In the genomic region with DNA sequence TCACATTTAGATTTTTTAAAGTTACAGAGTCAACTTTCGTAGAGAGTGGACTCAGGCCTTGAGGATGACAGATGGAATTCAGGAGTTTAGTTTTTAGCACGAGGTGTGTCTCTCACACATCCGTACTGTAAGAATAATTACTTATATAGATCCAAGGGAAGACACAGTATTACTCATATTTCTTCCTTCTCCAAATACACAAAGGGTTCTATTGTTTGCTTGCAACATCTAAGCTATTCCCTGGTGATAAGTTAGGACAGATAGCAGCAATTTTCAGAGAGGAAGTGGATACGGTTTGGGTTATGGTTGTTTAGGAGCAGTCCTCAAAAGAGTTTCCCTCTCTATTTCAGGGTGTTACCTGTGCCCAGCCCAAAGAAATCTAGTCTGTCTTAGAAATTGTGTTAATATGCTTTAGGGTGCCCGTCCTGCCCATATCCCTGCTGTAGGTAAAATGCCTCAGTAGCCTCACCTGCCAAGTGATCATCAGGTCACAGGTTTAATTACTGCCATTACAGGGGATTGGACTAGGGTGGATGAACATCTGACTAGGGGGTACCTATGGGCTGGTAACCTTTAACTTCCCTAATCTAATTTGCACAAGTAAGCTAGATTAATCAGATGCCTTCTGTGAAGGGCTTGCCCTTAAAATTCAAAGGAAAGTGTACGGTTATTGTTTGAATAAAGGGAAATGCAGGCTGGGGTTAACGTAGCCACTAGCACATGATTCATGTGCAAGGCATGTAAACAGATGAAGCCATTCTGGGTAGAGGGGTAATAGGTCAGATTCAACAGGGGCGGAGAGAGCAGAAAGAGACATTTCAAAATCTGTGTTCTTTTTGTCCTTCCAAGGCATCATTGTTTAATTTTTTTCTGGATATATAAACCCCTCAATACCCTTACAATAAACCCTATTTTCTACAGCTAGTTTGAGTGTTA, we compare ENCODE assay signal across 11 cellular contexts. TPM values are rescaled to one million over a fixed set of nuclear protein-coding genes. Genes with fewer than 3 reads are reported as not detected.
DNase-seq lines count a peak whose midpoint lies in the region; ATAC-seq and TF ChIP-seq lines count a peak whose summit lies in the region.
"Had no signal": no experiment of that assay in that cellular context is flagged by ENCODE, and none has a peak within 500 bp of the region (broad histone marks: within the 10 kb centered on the region; RNA-seq: fewer than 3 reads in every experiment).

No MANE protein-coding gene starts in this region.

- no peak overlapping the region for H3K27ac Mint-ChIP-seq in CD8-positive, alpha-beta memory T cell
- H3K27ac Mint-ChIP-seq: activated naive CD4-positive, alpha-beta T cell treated with anti-CD3 and anti-CD28 coated beads for 36 hours had no signal

- peak; percentile 27 for DNase-seq in NCI-H82 (lab: John Stamatoyannopoulos, UW)
- DNase-seq in NCI-H82 treated with DMSO at 0.1 percent for 48 hours (lab: John Stamatoyannopoulos, UW; ENCODE audit: unreplicated experiment): no peak
- peak; percentile 30 to 83 for DNase-seq in SW 1271 (lab: John Stamatoyannopoulos, UW)
- DNase-seq in glomerular endothelial cell (ENCODE audit: extremely low read depth, low read depth, low spot score): peak; percentile 62
- DNase-seq in suprapubic skin (ENCODE audit: low spot score in 2 of 2): no peak
- no peak for DNase-seq in AML-193 (lab: John Stamatoyannopoulos, UW)
- DNase-seq in CD8-positive, alpha-beta memory T cell: no peak
- DNase-seq: activated naive CD4-positive, alpha-beta T cell treated with anti-CD3 and anti-CD28 coated beads for 36 hours; BE2C; T-helper 9 cell had no signal

- no peak overlapping the region for H3K4me3 Mint-ChIP-seq in CD8-positive, alpha-beta memory T cell
- H3K4me3 Mint-ChIP-seq: activated naive CD4-positive, alpha-beta T cell treated with anti-CD3 and anti-CD28 coated beads for 36 hours had no signal

- no peak overlapping the region for H3K4me3 ChIP-seq in suprapubic skin
- H3K4me3 ChIP-seq in CD8-positive, alpha-beta memory T cell (ENCODE audit: low read length): no peak overlapping the region

- CTCF ChIA-PET in CD8-positive, alpha-beta memory T cell (lab: Charles Lee): no interaction called here

- no peaks in the 10 kb centered on the region for H3K27me3 ChIP-seq in suprapubic skin
- H3K27me3 ChIP-seq in CD8-positive, alpha-beta memory T cell (ENCODE audit: insufficient read depth, low read length, poor library complexity, severe bottlenecking): no peaks in the 10 kb centered on the region
- H3K27me3 ChIP-seq: BE2C had no signal

- H3K4me1 Mint-ChIP-seq in CD8-positive, alpha-beta memory T cell: no peaks in the 10 kb centered on the region

- peaks cover 6% of the 10 kb centered on the region in 2 donors for H3K27me3 Mint-ChIP-seq in CD8-positive, alpha-beta memory T cell

- no peak for TF ChIP-seq CTCF in suprapubic skin (IDR thresholded peaks at IDR 0.05)

- no peaks in the 10 kb centered on the region for H3K36me3 Mint-ChIP-seq in CD8-positive, alpha-beta memory T cell

- no peaks in the 10 kb centered on the region for H3K9me3 ChIP-seq in suprapubic skin
- H3K9me3 ChIP-seq in CD8-positive, alpha-beta memory T cell (ENCODE audit: low read length): no peaks in the 10 kb centered on the region
- H3K9me3 ChIP-seq: BE2C had no signal

- H3K27ac ChIP-seq in suprapubic skin: peak overlapping the region; percentile 34
- no peak overlapping the region for H3K27ac ChIP-seq in CD8-positive, alpha-beta memory T cell (ENCODE audit: low read depth, low read length)

- peaks cover 0 to 1% (median 0%) of the 10 kb centered on the region in 5 donors for H3K9me3 Mint-ChIP-seq in CD8-positive, alpha-beta memory T cell
- H3K9me3 Mint-ChIP-seq: activated naive CD4-positive, alpha-beta T cell treated with anti-CD3 and anti-CD28 coated beads for 36 hours had no signal

- no peak for TF ChIP-seq POLR2A in suprapubic skin (IDR thresholded peaks at IDR 0.05)

- peaks cover 8% of the 10 kb centered on the region for H3K4me1 ChIP-seq in suprapubic skin
- H3K4me1 ChIP-seq in CD8-positive, alpha-beta memory T cell (ENCODE audit: insufficient read depth, low read length): no peaks in the 10 kb centered on the region

- no peak for ATAC-seq in GM19463 (IDR thresholded peaks at IDR 0.05; ENCODE audit: unreplicated experiment)

- H3K36me3 ChIP-seq in suprapubic skin: no peaks in the 10 kb centered on the region
- H3K36me3 ChIP-seq in CD8-positive, alpha-beta memory T cell (ENCODE audit: insufficient read depth, low read length): no peaks in the 10 kb centered on the region
- H3K36me3 ChIP-seq: BE2C had no signal

- POLR2A ChIA-PET in CD8-positive, alpha-beta memory T cell (lab: Charles Lee): no interaction called here

- WGBS in suprapubic skin: 63% methylated on average over 8 of the region's 8 CpGs

- TF ChIP-seq EP300 in suprapubic skin (IDR thresholded peaks at IDR 0.05): no peak

RNA-seq across cellular contexts. Expression of gene PPP3CA, which starts 8.7 kb away (rescaled TPM):
- total RNA-seq in glomerular endothelial cell: 28.4 and 44.5 TPM in 2 replicates
- 10 to 100 TPM; 28.7 to 51.7 (median 39.0) TPM for total RNA-seq in suprapubic skin
- total RNA-seq in CD8-positive, alpha-beta memory T cell: 10 to 100 TPM; 30.0 to 30.7 TPM
- polyA plus RNA-seq in CD8-positive, alpha-beta memory T cell: 6.9 TPM

Comparison
In these comparisons a context has a peak if more than half of its experiments do, and no peak if none do; other contexts are left out.
1. DNase-seq: peak in NCI-H82 (single experiment), SW 1271 (2 of 2) and glomerular endothelial cell (single experiment); none in NCI-H82 treated with DMSO at 0.1 percent for 48 hours (single experiment), suprapubic skin (0 of 2), AML-193 (0 of 2) and CD8-positive, alpha-beta memory T cell (0 of 5).